Comparison of ENCODE assay signal across 14 cellular contexts in genomic region chr12:42957136-42957535, GRCh38.
"Had no signal": no experiment of that assay in that cellular context is flagged by ENCODE, and none has a peak within 500 bp of the region (broad histone marks: within the 10 kb centered on the region; RNA-seq: fewer than 3 reads in every experiment).

No MANE protein-coding gene starts in this region.

- H3K27ac ChIP-seq: ascending aorta, dorsolateral prefrontal cortex, hepatocyte, sigmoid colon, tibial artery had no signal

- H3K4me1 ChIP-seq: ascending aorta, sigmoid colon, tibial artery had no signal

- H3K36me3 ChIP-seq: ascending aorta, sigmoid colon, tibial artery had no signal

- H3K36me3 Mint-ChIP-seq: activated naive CD4-positive, alpha-beta T cell treated with anti-CD3 and anti-CD28 coated beads, Interleukin-2, amount 10 ng/mL, durations not matched to agents 7 days and 5 days had no signal

- H3K4me1 Mint-ChIP-seq: activated naive CD4-positive, alpha-beta T cell treated with anti-CD3 and anti-CD28 coated beads, Interleukin-2, amount 10 ng/mL, durations not matched to agents 7 days and 5 days had no signal

- H3K27me3 ChIP-seq: ascending aorta, hepatocyte, sigmoid colon, tibial artery had no signal

- H3K4me3 ChIP-seq: ascending aorta, dorsolateral prefrontal cortex, hepatocyte, sigmoid colon, tibial artery had no signal

- H3K27me3 Mint-ChIP-seq: activated naive CD4-positive, alpha-beta T cell treated with anti-CD3 and anti-CD28 coated beads, Interleukin-2, amount 10 ng/mL, durations not matched to agents 7 days and 5 days had no signal

- H3K9me3 ChIP-seq: ascending aorta, tibial artery had no signal

- DNase-seq: activated CD4-positive, alpha-beta T cell treated with anti-CD3 and anti-CD28 coated beads for 1 hour; activated CD4-positive, alpha-beta T cell treated with anti-CD3 and anti-CD28 coated beads, Interleukin-2, amount 50 U/mL, for 48 hours; activated naive CD4-positive, alpha-beta T cell treated with anti-CD3 and anti-CD28 coated beads, Interleukin-2, amount 10 ng/mL, durations not matched to agents 7 days and 5 days; endodermal cell; kidney; sigmoid colon; stimulated activated CD4-positive, alpha-beta T cell treated with anti-CD3 and anti-CD28 coated beads, Interleukin-1b, Interleukin-23, amount 100 ng/mL, for 48 hours; T-helper 1 cell; T1000; tibial artery had no signal

- H3K4me3 Mint-ChIP-seq: activated naive CD4-positive, alpha-beta T cell treated with anti-CD3 and anti-CD28 coated beads, Interleukin-2, amount 10 ng/mL, durations not matched to agents 7 days and 5 days; endodermal cell had no signal

- H3K27ac Mint-ChIP-seq: activated naive CD4-positive, alpha-beta T cell treated with anti-CD3 and anti-CD28 coated beads, Interleukin-2, amount 10 ng/mL, durations not matched to agents 7 days and 5 days; activated T-helper 2 cell treated with anti-CD3 and anti-CD28 coated beads, Interferon-gamma antibody, Interleukin-2, Interleukin-4, amounts not matched to agents 10 μg/mL and 5 μg/mL and 100 μg/mL, durations not matched to agents 14 hours and 24 hours and 36 hours; endodermal cell had no signal
